Comparison of ENCODE assay signal across 24 cellular contexts in the genomic region with DNA sequence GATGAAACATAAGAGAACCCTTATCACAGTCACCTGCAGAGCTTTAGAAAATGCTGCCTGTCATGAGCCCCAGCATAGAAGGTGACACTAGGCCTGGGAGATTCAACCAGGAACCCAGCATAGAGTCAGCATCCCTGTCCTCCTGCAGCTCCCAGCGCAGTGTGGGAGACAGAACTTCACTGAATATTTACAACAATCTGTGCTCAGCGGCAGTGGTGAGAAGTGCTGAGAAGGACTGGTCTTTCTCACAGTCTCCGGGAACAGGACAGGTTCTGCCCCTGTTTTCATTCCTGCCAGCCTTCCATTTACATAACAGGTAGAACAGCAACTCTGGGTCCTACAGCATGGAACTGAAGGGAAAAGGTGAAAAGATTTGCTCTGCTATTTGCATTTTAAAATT.
"Had no signal": no experiment of that assay in that cellular context is flagged by ENCODE, and none has a peak within 500 bp of the region (broad histone marks: within the 10 kb centered on the region; RNA-seq: fewer than 3 reads in every experiment).

No MANE protein-coding gene starts in this region.

- H3K27ac Mint-ChIP-seq: activated CD4-positive, alpha-beta memory T cell treated with anti-CD3 and anti-CD28 coated beads for 36 hours; activated naive CD8-positive, alpha-beta T cell treated with anti-CD3 and anti-CD28 coated beads, Interleukin-2, amount 50 U/mL, for 24 hours; activated T-helper 1 cell treated with anti-CD3 and anti-CD28 coated beads, Interleukin-12 subunit alpha, Interleukin-12 subunit beta, Interleukin-2, Interleukin-4 antibody, amounts not matched to agents 30 ng/mL and 10 ng/mL and 1 ng/mL, durations not matched to agents 14 hours and 24 hours and 36 hours; memory B cell; stimulated activated naive CD8-positive, alpha-beta T cell treated with anti-CD3 and anti-CD28 coated beads, Interleukin-15, amount 100 ng/mL, for 72 hours; T-helper 17 cell had no signal

- FAIRE-seq: islet of Langerhans had no signal

- H3K9me3 ChIP-seq: mucosa of descending colon, right lobe of liver, tibial artery had no signal

- H3K4me1 Mint-ChIP-seq: activated naive CD8-positive, alpha-beta T cell treated with anti-CD3 and anti-CD28 coated beads, Interleukin-2, amount 50 U/mL, for 24 hours; memory B cell; stimulated activated naive CD8-positive, alpha-beta T cell treated with anti-CD3 and anti-CD28 coated beads, Interleukin-15, amount 100 ng/mL, for 72 hours; T-helper 17 cell had no signal

- H3K4me3 ChIP-seq: mucosa of descending colon, right lobe of liver, skin epidermis, tibial artery had no signal

- H3K9me3 Mint-ChIP-seq: activated CD4-positive, alpha-beta memory T cell treated with anti-CD3 and anti-CD28 coated beads for 36 hours; activated naive CD8-positive, alpha-beta T cell treated with anti-CD3 and anti-CD28 coated beads, Interleukin-2, amount 50 U/mL, for 24 hours; activated T-helper 1 cell treated with anti-CD3 and anti-CD28 coated beads, Interleukin-12 subunit alpha, Interleukin-12 subunit beta, Interleukin-2, Interleukin-4 antibody, amounts not matched to agents 30 ng/mL and 10 ng/mL and 1 ng/mL, durations not matched to agents 14 hours and 24 hours and 36 hours; stimulated activated naive CD8-positive, alpha-beta T cell treated with anti-CD3 and anti-CD28 coated beads, Interleukin-15, amount 100 ng/mL, for 72 hours had no signal

- H3K36me3 Mint-ChIP-seq: activated CD4-positive, alpha-beta memory T cell treated with anti-CD3 and anti-CD28 coated beads for 36 hours had no signal

- H3K4me1 ChIP-seq: right lobe of liver had no signal

- H3K27ac ChIP-seq: right lobe of liver, skin epidermis, tibial artery had no signal

- H3K4me3 Mint-ChIP-seq: activated CD4-positive, alpha-beta memory T cell treated with anti-CD3 and anti-CD28 coated beads for 36 hours; activated naive CD8-positive, alpha-beta T cell treated with anti-CD3 and anti-CD28 coated beads, Interleukin-2, amount 50 U/mL, for 24 hours; activated T-helper 1 cell treated with anti-CD3 and anti-CD28 coated beads, Interleukin-12 subunit alpha, Interleukin-12 subunit beta, Interleukin-2, Interleukin-4 antibody, amounts not matched to agents 30 ng/mL and 10 ng/mL and 1 ng/mL, durations not matched to agents 14 hours and 24 hours and 36 hours; memory B cell; stimulated activated naive CD8-positive, alpha-beta T cell treated with anti-CD3 and anti-CD28 coated beads, Interleukin-15, amount 100 ng/mL, for 72 hours; T-helper 17 cell had no signal

- DNase-seq: activated CD4-positive, alpha-beta memory T cell treated with anti-CD3 and anti-CD28 coated beads for 36 hours; activated CD4-positive, alpha-beta T cell treated with anti-CD3 and anti-CD28 coated beads for 48 hours; activated CD4-positive, CD25-positive, alpha-beta regulatory T cell; activated gamma-delta T cell; activated naive CD4-positive, alpha-beta T cell treated with anti-CD3 and anti-CD28 coated beads, Interleukin-2, amount 50 U/mL, for 16 hours; activated naive CD8-positive, alpha-beta T cell treated with anti-CD3 and anti-CD28 coated beads, Interleukin-2, amount 50 U/mL, for 24 hours; activated T-cell treated with anti-CD3 and anti-CD28 coated beads for 4 hours; caudate nucleus; dermis blood vessel endothelial cell; effector CD8-positive, alpha-beta T cell; foreskin melanocyte; left cardiac atrium; mucosa of descending colon; occipital lobe; posterior cingulate gyrus; right lobe of liver; stimulated activated CD4-positive, alpha-beta T cell treated with anti-CD3 and anti-CD28 coated beads, Interleukin-1b, Interleukin-23, amount 100 ng/mL, for 48 hours; stimulated activated naive CD8-positive, alpha-beta T cell treated with anti-CD3 and anti-CD28 coated beads, Interleukin-15, amount 100 ng/mL, for 72 hours; T-helper 17 cell; tibial artery had no signal

- ATAC-seq: activated naive CD8-positive, alpha-beta T cell treated with anti-CD3 and anti-CD28 coated beads, Interleukin-2, amount 50 U/mL, for 24 hours; left cardiac atrium; mucosa of descending colon; right lobe of liver; stimulated activated naive CD8-positive, alpha-beta T cell treated with anti-CD3 and anti-CD28 coated beads, Interleukin-15, amount 100 ng/mL, for 72 hours; T-helper 17 cell had no signal

- H3K36me3 ChIP-seq: right lobe of liver, tibial artery had no signal

- H3K27me3 Mint-ChIP-seq: activated naive CD8-positive, alpha-beta T cell treated with anti-CD3 and anti-CD28 coated beads, Interleukin-2, amount 50 U/mL, for 24 hours; memory B cell had no signal

- H3K27me3 ChIP-seq: right lobe of liver, tibial artery had no signal
